17 cellular contexts compared by ENCODE assay signal in the genomic region with DNA sequence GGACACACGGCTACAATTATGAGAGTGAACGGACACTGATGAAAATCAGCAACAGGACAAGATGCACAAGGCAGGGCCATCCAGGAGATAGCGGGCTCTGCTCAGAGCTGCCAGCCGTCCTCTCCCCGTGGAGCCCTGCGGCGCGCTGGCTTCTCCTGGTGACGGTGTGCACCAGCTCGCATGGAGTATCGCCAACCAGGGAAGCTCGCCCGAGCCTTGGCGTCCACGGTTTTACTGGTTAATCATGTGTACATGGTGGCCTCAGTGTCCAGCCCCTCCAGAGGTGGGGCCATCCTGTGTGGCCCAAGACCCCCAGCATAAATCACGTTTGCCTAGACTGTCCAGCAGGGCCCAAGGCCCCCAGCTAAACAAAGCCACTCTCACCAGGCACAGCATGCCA.
"Had no signal": no experiment of that assay in that cellular context is flagged by ENCODE, and none has a peak within 500 bp of the region (broad histone marks: within the 10 kb centered on the region; RNA-seq: fewer than 3 reads in every experiment).

No MANE protein-coding gene starts in this region.

- H3K4me3 ChIP-seq: adrenal gland, neural progenitor cell, skin epidermis had no signal

- H3K36me3 Mint-ChIP-seq: mesothelial cell of epicardium, neural progenitor cell had no signal

- H3K27ac Mint-ChIP-seq: activated naive CD4-positive, alpha-beta T cell treated with anti-CD3 and anti-CD28 coated beads, Interleukin-2, amount 10 ng/mL, durations not matched to agents 7 days and 5 days; activated T-helper 1 cell treated with anti-CD3 and anti-CD28 coated beads, Interleukin-12 subunit alpha, Interleukin-12 subunit beta, Interleukin-2, Interleukin-4 antibody, amounts not matched to agents 30 ng/mL and 10 ng/mL and 1 ng/mL, durations not matched to agents 14 hours and 24 hours and 36 hours; neural progenitor cell had no signal

- H3K4me1 ChIP-seq: neural progenitor cell, parathyroid adenoma had no signal

- H3K4me3 Mint-ChIP-seq: activated naive CD4-positive, alpha-beta T cell treated with anti-CD3 and anti-CD28 coated beads, Interleukin-2, amount 10 ng/mL, durations not matched to agents 7 days and 5 days; activated T-helper 1 cell treated with anti-CD3 and anti-CD28 coated beads, Interleukin-12 subunit alpha, Interleukin-12 subunit beta, Interleukin-2, Interleukin-4 antibody, amounts not matched to agents 30 ng/mL and 10 ng/mL and 1 ng/mL, durations not matched to agents 14 hours and 24 hours and 36 hours; effector memory CD8-positive, alpha-beta T cell; mesothelial cell of epicardium; neural progenitor cell had no signal

- FAIRE-seq: kidney had no signal

- H3K4me1 Mint-ChIP-seq: activated naive CD4-positive, alpha-beta T cell treated with anti-CD3 and anti-CD28 coated beads, Interleukin-2, amount 10 ng/mL, durations not matched to agents 7 days and 5 days; mesothelial cell of epicardium; neural progenitor cell had no signal

- H3K9me3 ChIP-seq: adrenal gland had no signal

- H3K27ac ChIP-seq: neural progenitor cell, parathyroid adenoma had no signal

- H3K9me3 Mint-ChIP-seq: activated naive CD4-positive, alpha-beta T cell treated with anti-CD3 and anti-CD28 coated beads, Interleukin-2, amount 10 ng/mL, durations not matched to agents 7 days and 5 days; activated T-helper 1 cell treated with anti-CD3 and anti-CD28 coated beads, Interleukin-12 subunit alpha, Interleukin-12 subunit beta, Interleukin-2, Interleukin-4 antibody, amounts not matched to agents 30 ng/mL and 10 ng/mL and 1 ng/mL, durations not matched to agents 14 hours and 24 hours and 36 hours; effector memory CD8-positive, alpha-beta T cell; mesothelial cell of epicardium; neural progenitor cell had no signal

- H3K4me2 ChIP-seq: neural progenitor cell had no signal

- H2AFZ ChIP-seq: neural progenitor cell, parathyroid adenoma had no signal

- H3K9ac ChIP-seq: neural progenitor cell, parathyroid adenoma had no signal

- H3K36me3 ChIP-seq: adrenal gland, neural progenitor cell had no signal

- ATAC-seq: effector memory CD8-positive, alpha-beta T cell had no signal

- DNase-seq: activated CD4-positive, alpha-beta T cell treated with anti-CD3 and anti-CD28 coated beads, Interleukin-2, amount 50 U/mL, for 48 hours; activated CD4-positive, CD25-positive, alpha-beta regulatory T cell treated with anti-CD3 and anti-CD28 coated beads, Interleukin-2, amount 50 U/mL, for 72 hours; activated naive CD4-positive, alpha-beta T cell treated with anti-CD3 and anti-CD28 coated beads, Interleukin-2, amount 10 ng/mL, durations not matched to agents 7 days and 5 days; central memory CD4-positive, alpha-beta T cell; effector memory CD8-positive, alpha-beta T cell; kidney; retina; stimulated activated naive CD4-positive, alpha-beta T cell; substantia nigra; SW 1271; trophoblast cell had no signal

- H3K79me2 ChIP-seq: parathyroid adenoma had no signal
